Comparison of ENCODE assay signal across 32 cellular contexts in genomic region chr17:51647873-51648272, GRCh38.
DNase-seq lines count a peak whose midpoint lies in the region; ATAC-seq, FAIRE-seq and TF ChIP-seq lines count a peak whose summit lies in the region.
"Had no signal": no experiment of that assay in that cellular context is flagged by ENCODE, and none has a peak within 500 bp of the region (broad histone marks: within the 10 kb centered on the region; RNA-seq: fewer than 3 reads in every experiment).

No MANE protein-coding gene starts in this region.

- H3K4me3 ChIP-seq in A549 (no peak overlapping the region), HEK293 (ENCODE audit: low read depth, low read length) (no peak overlapping the region), mesendoderm (ENCODE audit: low read length) (no peak overlapping the region)
- H3K4me3 ChIP-seq in CD8-positive, alpha-beta T cell (ENCODE audit: low read depth, low read length), result no peak overlapping the region
- H3K4me3 ChIP-seq: adrenal gland, gastrocnemius medialis, hepatocyte, ovary, upper lobe of right lung had no signal

- no peak overlapping the region for H3K4ac ChIP-seq in mesendoderm (ENCODE audit: low read depth, low read length)

- CTCF ChIA-PET in A549 (lab: Yijun Ruan, JAX) (interaction anchor here (0.6 to 1.9 kb wide), 3 partner anchors 8 to 194 kb away, joined by 3 to 5 read pairs (median 3); no protein-coding TSS in a partner anchor), HEK293 (lab: Yijun Ruan, JAX) (no interaction called here)
- CTCF ChIA-PET in CD8-positive, alpha-beta T cell (lab: Charles Lee), result no interaction called here

- TF ChIP-seq POLR2A in A549 (IDR thresholded peaks at IDR 0.05; ENCODE audit: low read length), result no peak

- H3K56ac ChIP-seq in mesendoderm (ENCODE audit: low read length), result no peak overlapping the region

- H3K9ac ChIP-seq in mesendoderm (ENCODE audit: low read length), result no peak overlapping the region

- H3K4me1 Mint-ChIP-seq in CD8-positive, alpha-beta T cell (ENCODE audit: low read depth), result no peaks in the 10 kb centered on the region
- H3K4me1 Mint-ChIP-seq: activated CD4-positive, alpha-beta memory T cell treated with anti-CD3 and anti-CD28 coated beads, Interleukin-2, amount 10 ng/mL, durations not matched to agents 7 days and 5 days; activated naive CD4-positive, alpha-beta T cell treated with anti-CD3 and anti-CD28 coated beads, Interleukin-2, amount 10 ng/mL, durations not matched to agents 7 days and 5 days; B cell; CD4-positive, alpha-beta memory T cell; stimulated activated naive B cell treated with anti-CD40 and anti-IgM and Interleukin-4, amounts not matched to agents 10 μg/mL and 1 μg/mL and 100 μg/mL, for 72 hours had no signal

- no peaks in the 10 kb centered on the region for H3K79me1 ChIP-seq in mesendoderm (ENCODE audit: low read length)

- no peak for TF ChIP-seq RAD21 in A549 (conservative IDR thresholded peaks at IDR 0.05 in 1 of 2, IDR thresholded peaks at IDR 0.05 in 1 of 2)

- no peaks in the 10 kb centered on the region for H3K79me2 ChIP-seq in mesendoderm (ENCODE audit: control insufficient read depth, insufficient read depth, low read length)
- H3K79me2 ChIP-seq: hepatocyte had no signal

- POLR2A ChIA-PET in A549 (lab: Yijun Ruan, JAX), result no interaction called here
- POLR2A ChIA-PET in HEK293 (lab: Yijun Ruan, JAX), result no interaction called here
- POLR2A ChIA-PET in CD8-positive, alpha-beta T cell (lab: Charles Lee), result no interaction called here

- H2BK5ac ChIP-seq in mesendoderm (ENCODE audit: low read length), result no peak overlapping the region

- peak; percentile 91 to 95 for ATAC-seq in A549
- ATAC-seq in CD8-positive, alpha-beta T cell, result no peak
- ATAC-seq: gastrocnemius medialis; HCT116; HepG2; left colon; natural killer cell treated with Interleukin-12 subunit alpha and Interleukin-12 subunit beta and Interleukin-15 and Interleukin-18, amount 100 ng/mL, for 72 hours; stimulated activated naive B cell treated with anti-CD40 and anti-IgM and Interleukin-4, amounts not matched to agents 10 μg/mL and 1 μg/mL and 100 μg/mL, for 72 hours; upper lobe of right lung had no signal

- no peak for TF ChIP-seq EP300 in A549 (IDR thresholded peaks at IDR 0.05)

- no peak overlapping the region for H3K4me3 Mint-ChIP-seq in CD8-positive, alpha-beta T cell
- H3K4me3 Mint-ChIP-seq: activated CD4-positive, alpha-beta memory T cell treated with anti-CD3 and anti-CD28 coated beads, Interleukin-2, amount 10 ng/mL, durations not matched to agents 7 days and 5 days; activated naive CD4-positive, alpha-beta T cell treated with anti-CD3 and anti-CD28 coated beads, Interleukin-2, amount 10 ng/mL, durations not matched to agents 7 days and 5 days; activated T-helper 1 cell treated with anti-CD3 and anti-CD28 coated beads, Interleukin-12 subunit alpha, Interleukin-12 subunit beta, Interleukin-2, Interleukin-4 antibody, amounts not matched to agents 30 ng/mL and 10 ng/mL and 1 ng/mL, durations not matched to agents 14 hours and 24 hours and 36 hours; B cell; brain; CD4-positive, alpha-beta memory T cell; natural killer cell treated with Interleukin-12 subunit alpha and Interleukin-12 subunit beta and Interleukin-15 and Interleukin-18, amount 100 ng/mL, for 72 hours; stimulated activated naive B cell treated with anti-CD40 and anti-IgM and Interleukin-4, amounts not matched to agents 10 μg/mL and 1 μg/mL and 100 μg/mL, for 72 hours; T-helper 2 cell treated with Interferon-gamma antibody and Interleukin-4, amounts not matched to agents 5 μg/mL and 100 μg/mL, for 36 hours had no signal

- H3K36me3 ChIP-seq in HEK293 (ENCODE audit: control insufficient read depth in 2 of 2, insufficient read depth in 1 of 2, low read length in 2 of 2), result no peaks in the 10 kb centered on the region
- H3K36me3 ChIP-seq in mesendoderm (ENCODE audit: control insufficient read depth, insufficient read depth, low read length), result no peaks in the 10 kb centered on the region
- H3K36me3 ChIP-seq in CD8-positive, alpha-beta T cell (ENCODE audit: insufficient read depth, low read length), result no peaks in the 10 kb centered on the region
- H3K36me3 ChIP-seq: adrenal gland, gastrocnemius medialis, ovary, upper lobe of right lung had no signal

- H3K27ac ChIP-seq in A549 (no peak overlapping the region), HEK293 (ENCODE audit: extremely low read depth, low read depth, low read length) (peak overlapping the region; percentile 32; the same call in 1 of the 2 replicates), mesendoderm (ENCODE audit: low read depth, low read length) (no peak overlapping the region)
- no peak overlapping the region for H3K27ac ChIP-seq in CD8-positive, alpha-beta T cell (ENCODE audit: low read depth, low read length)
- H3K27ac ChIP-seq: adrenal gland, gastrocnemius medialis, hepatocyte, ovary, upper lobe of right lung had no signal

- H3K9me3 Mint-ChIP-seq in CD8-positive, alpha-beta T cell, result no peaks in the 10 kb centered on the region
- H3K9me3 Mint-ChIP-seq: activated CD4-positive, alpha-beta memory T cell treated with anti-CD3 and anti-CD28 coated beads, Interleukin-2, amount 10 ng/mL, durations not matched to agents 7 days and 5 days; activated naive CD4-positive, alpha-beta T cell treated with anti-CD3 and anti-CD28 coated beads, Interleukin-2, amount 10 ng/mL, durations not matched to agents 7 days and 5 days; activated T-helper 1 cell treated with anti-CD3 and anti-CD28 coated beads, Interleukin-12 subunit alpha, Interleukin-12 subunit beta, Interleukin-2, Interleukin-4 antibody, amounts not matched to agents 30 ng/mL and 10 ng/mL and 1 ng/mL, durations not matched to agents 14 hours and 24 hours and 36 hours; brain; CD4-positive, alpha-beta memory T cell; natural killer cell treated with Interleukin-12 subunit alpha and Interleukin-12 subunit beta and Interleukin-15 and Interleukin-18, amount 100 ng/mL, for 72 hours; stimulated activated naive B cell treated with anti-CD40 and anti-IgM and Interleukin-4, amounts not matched to agents 10 μg/mL and 1 μg/mL and 100 μg/mL, for 72 hours; T-helper 2 cell treated with Interferon-gamma antibody and Interleukin-4, amounts not matched to agents 5 μg/mL and 100 μg/mL, for 36 hours had no signal

- H2BK15ac ChIP-seq in mesendoderm (replicated peaks; ENCODE audit: low read depth), result no peak overlapping the region

- TF ChIP-seq CTCF in A549 (IDR thresholded peaks at IDR 0.05), result no peak
- TF ChIP-seq CTCF in HEK293 (tag by site-specific recombination; IDR thresholded peaks at IDR 0.05), result no peak
- no peak for TF ChIP-seq CTCF in CD8-positive, alpha-beta T cell (IDR thresholded peaks at IDR 0.05)

- no peak overlapping the region for H4K5ac ChIP-seq in mesendoderm (ENCODE audit: low read length)

- H3K9me3 ChIP-seq in A549 (no peaks in the 10 kb centered on the region), HEK293 (ENCODE audit: control insufficient read depth, insufficient read depth, low read depth, low read length) (no peaks in the 10 kb centered on the region)
- H3K9me3 ChIP-seq in CD8-positive, alpha-beta T cell (ENCODE audit: low read length), result no peaks in the 10 kb centered on the region
- H3K9me3 ChIP-seq: adrenal gland, gastrocnemius medialis, ovary, upper lobe of right lung had no signal

- H3K27me3 Mint-ChIP-seq in CD8-positive, alpha-beta T cell (ENCODE audit: low read depth), result peaks cover 32% of the 10 kb centered on the region

- H3K27me3 ChIP-seq in mesendoderm (ENCODE audit: insufficient read depth, low read length, poor library complexity), result no peaks in the 10 kb centered on the region
- H3K27me3 ChIP-seq in CD8-positive, alpha-beta T cell (ENCODE audit: insufficient read depth, low read length), result no peaks in the 10 kb centered on the region
- H3K27me3 ChIP-seq: adrenal gland, gastrocnemius medialis, hepatocyte, ovary, upper lobe of right lung had no signal

- H2BK120ac ChIP-seq in mesendoderm (ENCODE audit: low read depth, low read length), result no peak overlapping the region

- H2AK5ac ChIP-seq in mesendoderm (ENCODE audit: low read length), result no peak overlapping the region

- intact Hi-C loops in CD8-positive, alpha-beta T cell (cut with DNase I, micrococcal nuclease), result no loop called here

- H3K27ac Mint-ChIP-seq in CD8-positive, alpha-beta T cell, result no peak overlapping the region
- H3K27ac Mint-ChIP-seq: activated CD4-positive, alpha-beta memory T cell treated with anti-CD3 and anti-CD28 coated beads, Interleukin-2, amount 10 ng/mL, durations not matched to agents 7 days and 5 days; activated naive CD4-positive, alpha-beta T cell treated with anti-CD3 and anti-CD28 coated beads, Interleukin-2, amount 10 ng/mL, durations not matched to agents 7 days and 5 days; activated T-helper 1 cell treated with anti-CD3 and anti-CD28 coated beads, Interleukin-12 subunit alpha, Interleukin-12 subunit beta, Interleukin-2, Interleukin-4 antibody, amounts not matched to agents 30 ng/mL and 10 ng/mL and 1 ng/mL, durations not matched to agents 14 hours and 24 hours and 36 hours; B cell; CD4-positive, alpha-beta memory T cell; natural killer cell treated with Interleukin-12 subunit alpha and Interleukin-12 subunit beta and Interleukin-15 and Interleukin-18, amount 100 ng/mL, for 72 hours; stimulated activated naive B cell treated with anti-CD40 and anti-IgM and Interleukin-4, amounts not matched to agents 10 μg/mL and 1 μg/mL and 100 μg/mL, for 72 hours; T-helper 2 cell treated with Interferon-gamma antibody and Interleukin-4, amounts not matched to agents 5 μg/mL and 100 μg/mL, for 36 hours had no signal

- H3K23ac ChIP-seq in mesendoderm (ENCODE audit: low read length), result no peak overlapping the region

- H4K8ac ChIP-seq in mesendoderm (ENCODE audit: low read depth, low read length), result no peak overlapping the region

- WGBS in A549 (ENCODE audit: missing lambda C conversion rate), result 8% methylated on average over 5 of the region's 5 CpGs
- WGBS in mesendoderm (ENCODE audit: extremely low coverage, insufficient coverage, low lambda C conversion rate), result no CpG with 5 or more reads among the region's 5 CpGs

- H3K36me3 Mint-ChIP-seq in CD8-positive, alpha-beta T cell, result no peaks in the 10 kb centered on the region
- H3K36me3 Mint-ChIP-seq: activated naive CD4-positive, alpha-beta T cell treated with anti-CD3 and anti-CD28 coated beads, Interleukin-2, amount 10 ng/mL, durations not matched to agents 7 days and 5 days; brain; CD4-positive, alpha-beta memory T cell; natural killer cell treated with Interleukin-12 subunit alpha and Interleukin-12 subunit beta and Interleukin-15 and Interleukin-18, amount 100 ng/mL, for 72 hours; stimulated activated naive B cell treated with anti-CD40 and anti-IgM and Interleukin-4, amounts not matched to agents 10 μg/mL and 1 μg/mL and 100 μg/mL, for 72 hours had no signal

- FAIRE-seq in A549 (lab: Jason Lieb, UNC), result no peak
- FAIRE-seq: HepG2 had no signal

- H3K4me1 ChIP-seq in A549 (peaks cover 30% of the 10 kb centered on the region), HEK293 (ENCODE audit: control insufficient read depth, insufficient read depth, low read length) (peaks cover 51% of the 10 kb centered on the region), mesendoderm (ENCODE audit: control insufficient read depth, low read depth, low read length) (no peaks in the 10 kb centered on the region)
- no peaks in the 10 kb centered on the region for H3K4me1 ChIP-seq in CD8-positive, alpha-beta T cell (ENCODE audit: insufficient read depth, low read length)
- H3K4me1 ChIP-seq: adrenal gland, upper lobe of right lung had no signal

- H3K4me2 ChIP-seq in A549, result peak overlapping the region; percentile 35
- H3K4me2 ChIP-seq in mesendoderm (ENCODE audit: low read length), result no peak overlapping the region
- H3K4me2 ChIP-seq: hepatocyte had no signal

- H3K18ac ChIP-seq in mesendoderm (ENCODE audit: low read length), result no peak overlapping the region

- peak; percentile 49 to 84 for DNase-seq in A549 (ENCODE audit: low read depth in 1 of 2, low spot score in 1 of 2)
- peak; percentile 50 for DNase-seq in astrocyte of the hippocampus (ENCODE audit: low read depth, low spot score)
- peak; percentile 23 for DNase-seq in mesendoderm
- no peak for DNase-seq in SK-N-DZ (ENCODE audit: low spot score)
- no peak for DNase-seq in CD8-positive, alpha-beta T cell
- DNase-seq in activated gamma-delta T cell (lab: John Stamatoyannopoulos, UW), result no peak
- DNase-seq in 8988T, result no peak
- DNase-seq: activated CD4-positive, alpha-beta memory T cell treated with anti-CD3 and anti-CD28 coated beads, Interleukin-2, amount 10 ng/mL, durations not matched to agents 7 days and 5 days; activated CD8-positive, alpha-beta memory T cell treated with anti-CD3 and anti-CD28 coated beads, Interleukin-2, amount 50 U/mL, for 48 hours; activated naive CD4-positive, alpha-beta T cell treated with anti-CD3 and anti-CD28 coated beads, Interleukin-2, amount 10 ng/mL, durations not matched to agents 7 days and 5 days; adrenal gland; CD4-positive, alpha-beta memory T cell; DMS 273 treated with DMSO at 0.1 percent for 48 hours; gastrocnemius medialis; Karpas-422; left colon; NCI-H146; NCI-H510A treated with DMSO at 0.1 percent for 48 hours; OCI-M1; ovary; SHP77; stimulated activated naive B cell treated with anti-CD40 and anti-IgM and Interleukin-4, amounts not matched to agents 10 μg/mL and 1 μg/mL and 100 μg/mL, for 72 hours; upper lobe of right lung had no signal

Comparison
In these comparisons a context has a peak if more than half of its experiments do, and no peak if none do; other contexts are left out.
1. DNase-seq: peak in A549 (2 of 2), astrocyte of the hippocampus (single experiment) and mesendoderm (single experiment); none in SK-N-DZ (single experiment), CD8-positive, alpha-beta T cell (0 of 7), activated gamma-delta T cell (single experiment) and 8988T (single experiment).